13 cellular contexts compared by ENCODE assay signal in genomic region chr1:46605242-46605641, GRCh38. TPM values are rescaled to one million over a fixed set of nuclear protein-coding genes. Genes with fewer than 3 reads are reported as not detected.
A peak's percentile ranks its signal among the peaks of the same experiment; 100 is the strongest.
DNase-seq lines count a peak whose midpoint lies in the region; ATAC-seq lines count a peak whose summit lies in the region.
"Had no signal": no experiment of that assay in that cellular context is flagged by ENCODE, and none has a peak within 500 bp of the region (broad histone marks: within the 10 kb centered on the region; RNA-seq: fewer than 3 reads in every experiment).

No MANE protein-coding gene starts in this region.

- peaks cover 9% of the 10 kb centered on the region for H3K36me3 Mint-ChIP-seq in IgD-negative memory B cell
- H3K36me3 Mint-ChIP-seq in activated T-cell treated with anti-CD3 and anti-CD28 coated beads, Interleukin-2, amount 50 U/mL, for 72 hours (ENCODE audit: insufficient read depth in 2 of 2): peaks cover 3 to 4% of the 10 kb centered on the region in 2 donors

- peaks cover 0 to 23% (median 0%) of the 10 kb centered on the region in 11 experiments; a peak in 7 of 22 replicates for H4K20me1 ChIP-seq in BLaER1 treated with 17β-estradiol and CSF1 and Interleukin-3, amounts not matched to agents 10 nM and 100 nM

- no peaks in the 10 kb centered on the region for H3K9me3 ChIP-seq in BLaER1 treated with 17β-estradiol and CSF1 and Interleukin-3, amounts not matched to agents 10 nM and 100 nM (replicated peaks in 1 of 11)
- no peaks in the 10 kb centered on the region for H3K9me3 ChIP-seq in iPS-20b (ENCODE audit: insufficient read depth, low read depth, low read length)

- no peaks in the 10 kb centered on the region for H3K9me3 Mint-ChIP-seq in IgD-negative memory B cell
- no peaks in the 10 kb centered on the region for H3K9me3 Mint-ChIP-seq in activated T-cell treated with anti-CD3 and anti-CD28 coated beads, Interleukin-2, amount 50 U/mL, for 72 hours

- peak overlapping the region in 3 of 11 experiments; percentile 74 to 99 (median 81); a peak in 6 of 22 replicates for H3K27ac ChIP-seq in BLaER1 treated with 17β-estradiol and CSF1 and Interleukin-3, amounts not matched to agents 10 nM and 100 nM
- no peak overlapping the region for H3K27ac ChIP-seq in iPS-20b (ENCODE audit: low read length)

- H3K27ac Mint-ChIP-seq in IgD-negative memory B cell: peak overlapping the region in 1 of 3 donors; percentile 79
- peak overlapping the region; percentile 48 for H3K27ac Mint-ChIP-seq in activated T-cell treated with anti-CD3 and anti-CD28 coated beads, Interleukin-2, amount 50 U/mL, for 72 hours

- H3K4me1 ChIP-seq in BLaER1 treated with 17β-estradiol and CSF1 and Interleukin-3, amounts not matched to agents 10 nM and 100 nM: peaks cover 32 to 78% (median 53%) of the 10 kb centered on the region in 10 experiments
- peaks cover 8% of the 10 kb centered on the region; the same call in 1 of the 2 replicates for H3K4me1 ChIP-seq in iPS-20b (ENCODE audit: insufficient read depth, low read length)

- DNase-seq in activated T-cell treated with anti-CD3 and anti-CD28 coated beads, Interleukin-2, amount 50 U/mL, for 72 hours: no peak
- no peak for DNase-seq in NCI-H1417 (lab: John Stamatoyannopoulos, UW)
- DNase-seq in NAMALWA (ENCODE audit: low spot score): no peak
- no peak for DNase-seq in DMS53 (lab: John Stamatoyannopoulos, UW)
- DNase-seq: COR-L47; NCI-H1105 treated with DMSO at 0.1 percent for 48 hours; stimulated activated naive CD4-positive, alpha-beta T cell treated with Interleukin-2 at 50 U/mL for 16 hours had no signal

- H3K4me2 ChIP-seq in BLaER1 treated with 17β-estradiol and CSF1 and Interleukin-3, amounts not matched to agents 10 nM and 100 nM: peak overlapping the region; percentile 75 to 99 (median 91); a peak in 18 of 22 replicates

- peaks cover 22 to 57% (median 30%) of the 10 kb centered on the region in 11 experiments for H3K36me3 ChIP-seq in BLaER1 treated with 17β-estradiol and CSF1 and Interleukin-3, amounts not matched to agents 10 nM and 100 nM
- peaks cover 2% of the 10 kb centered on the region; the same call in 1 of the 2 replicates for H3K36me3 ChIP-seq in iPS-20b (ENCODE audit: insufficient read depth, low read depth, low read length)

- ATAC-seq in activated T-cell treated with anti-CD3 and anti-CD28 coated beads, Interleukin-2, amount 50 U/mL, for 72 hours (replicated peaks in 1 of 2): no peak
- no peak for ATAC-seq in GM21526 (IDR thresholded peaks at IDR 0.05; ENCODE audit: low FRiP score, unreplicated experiment)

- peaks cover 12 to 27% (median 14%) of the 10 kb centered on the region in 3 donors for H3K4me1 Mint-ChIP-seq in IgD-negative memory B cell
- H3K4me1 Mint-ChIP-seq in activated T-cell treated with anti-CD3 and anti-CD28 coated beads, Interleukin-2, amount 50 U/mL, for 72 hours (ENCODE audit: low read depth): peaks cover 49% of the 10 kb centered on the region

- no peaks in the 10 kb centered on the region for H3K27me3 Mint-ChIP-seq in IgD-negative memory B cell
- no peaks in the 10 kb centered on the region for H3K27me3 Mint-ChIP-seq in activated T-cell treated with anti-CD3 and anti-CD28 coated beads, Interleukin-2, amount 50 U/mL, for 72 hours (ENCODE audit: low read depth)

- no peaks in the 10 kb centered on the region for H3K27me3 ChIP-seq in BLaER1 treated with 17β-estradiol and CSF1 and Interleukin-3, amounts not matched to agents 10 nM and 100 nM
- H3K27me3 ChIP-seq in iPS-20b (ENCODE audit: insufficient read depth, low read length): no peaks in the 10 kb centered on the region

- peak overlapping the region; percentile 71 to 96 (median 91) for H3K4me3 Mint-ChIP-seq in IgD-negative memory B cell
- peak overlapping the region; percentile 94 to 95 for H3K4me3 Mint-ChIP-seq in activated T-cell treated with anti-CD3 and anti-CD28 coated beads, Interleukin-2, amount 50 U/mL, for 72 hours

- H3K9ac ChIP-seq in BLaER1 treated with 17β-estradiol and CSF1 and Interleukin-3, amounts not matched to agents 10 nM and 100 nM: peak overlapping the region in 3 of 11 experiments; percentile 13 to 94 (median 88); a peak in 4 of 22 replicates
- H3K9ac ChIP-seq in iPS-20b (ENCODE audit: low read depth, low read length): peak overlapping the region; percentile 64; the same call in 1 of the 2 replicates

- H3K4me3 ChIP-seq in BLaER1 treated with 17β-estradiol and CSF1 and Interleukin-3, amounts not matched to agents 10 nM and 100 nM: 0 out of 20 replicates have a peak overlapping the region, but pooled peaks of 3 of the 10 experiments have one; percentile 80 to 84 (median 81)
- H3K4me3 ChIP-seq in iPS-20b (ENCODE audit: low read length): no peak overlapping the region

RNA-seq across cellular contexts. Expression of gene MKNK1, which starts 1.2 kb away (rescaled TPM):
- 20.8 TPM for polyA plus RNA-seq in IgD-negative memory B cell
- total RNA-seq in activated T-cell treated with anti-CD3 and anti-CD28 coated beads, Interleukin-2, amount 50 U/mL, for 72 hours: 10 to 100 TPM; 35.5 to 37.5 TPM

RNA-seq across cellular contexts. Expression of gene MOB3C, which starts 11.4 kb away (rescaled TPM):
- polyA plus RNA-seq in IgD-negative memory B cell: 10.7 TPM
- total RNA-seq in activated T-cell treated with anti-CD3 and anti-CD28 coated beads, Interleukin-2, amount 50 U/mL, for 72 hours: 10 to 100 TPM; 13.3 to 13.7 TPM

RNA-seq across cellular contexts. Expression of gene KNCN, which starts 53.8 kb away (rescaled TPM):
- polyA plus RNA-seq in IgD-negative memory B cell: not detected
- not detected for total RNA-seq in activated T-cell treated with anti-CD3 and anti-CD28 coated beads, Interleukin-2, amount 50 U/mL, for 72 hours
- total RNA-seq: T-helper 2 cell treated with Interferon-gamma antibody and Interleukin-4, amounts not matched to agents 100 ng/mL and 5 ng/mL, for 36 hours had no signal
- polyA plus RNA-seq: neural cell had no signal
